Comparison of ENCODE assay signal across 9 cellular contexts in genomic region chr12:92717202-92717601, GRCh38. TPM values are rescaled to one million over a fixed set of nuclear protein-coding genes. Genes with fewer than 3 reads are reported as not detected.
DNase-seq lines count a peak whose midpoint lies in the region; ATAC-seq and TF ChIP-seq lines count a peak whose summit lies in the region.
"Had no signal": no experiment of that assay in that cellular context is flagged by ENCODE, and none has a peak within 500 bp of the region (broad histone marks: within the 10 kb centered on the region; RNA-seq: fewer than 3 reads in every experiment).

No MANE protein-coding gene starts in this region.

- H3K27me3 Mint-ChIP-seq in T-cell, result peaks cover 2 to 3% of the 10 kb centered on the region in 2 donors

- H3K9ac ChIP-seq in liver (ENCODE audit: low read depth in 1 of 2, low read length in 2 of 2), result no peak overlapping the region

- H3K4me1 ChIP-seq in liver (ENCODE audit: control insufficient read depth in 4 of 4, insufficient read depth in 4 of 4, low read length in 3 of 4), result no peaks in the 10 kb centered on the region

- H3K4me3 Mint-ChIP-seq in T-cell, result no peak overlapping the region
- H3K4me3 Mint-ChIP-seq: activated naive CD4-positive, alpha-beta T cell treated with anti-CD3 and anti-CD28 coated beads, Interleukin-2, amount 50 U/mL, for 24 hours had no signal

- no peaks in the 10 kb centered on the region for H3K36me3 Mint-ChIP-seq in T-cell
- H3K36me3 Mint-ChIP-seq: activated naive CD4-positive, alpha-beta T cell treated with anti-CD3 and anti-CD28 coated beads, Interleukin-2, amount 50 U/mL, for 24 hours had no signal

- ATAC-seq in T-cell (replicated peaks in 1 of 4), result no peak

- H3K27ac ChIP-seq in C4-2B (no peak overlapping the region), liver (ENCODE audit: low read depth in 1 of 2, low read length in 2 of 2) (no peak overlapping the region)

- H3K4me3 ChIP-seq in liver (ENCODE audit: low read depth in 1 of 3, low read length in 3 of 3), result no peak overlapping the region

- no peaks in the 10 kb centered on the region for H3K9me3 ChIP-seq in liver (ENCODE audit: control insufficient read depth in 4 of 4, low read length in 3 of 4)

- TF ChIP-seq CTCF in C4-2B (conservative IDR thresholded peaks at IDR 0.05) (peak; percentile 34), liver (IDR thresholded peaks at IDR 0.05; ENCODE audit: low read depth, low read length, missing input control) (peak; percentile 8)

- POLR2A ChIA-PET in T-cell (lab: Charles Lee), result no interaction called here

- no peaks in the 10 kb centered on the region for H3K27me3 ChIP-seq in liver (ENCODE audit: control insufficient read depth in 4 of 4, insufficient read depth in 4 of 4, low read length in 3 of 4)

- DNase-seq in HuH-7 (ENCODE audit: low spot score), result peak; percentile 20
- peak; percentile 73 for DNase-seq in amniotic epithelial cell (ENCODE audit: low read depth)
- DNase-seq in T-cell, result no peak
- no peak for DNase-seq in stimulated activated CD4-positive, alpha-beta T cell treated with anti-CD3 and anti-CD28 coated beads, Interleukin-4, amount 100 ng/mL, for 1 hour
- no peak for DNase-seq in stimulated activated CD4-positive, alpha-beta T cell treated with anti-CD3 and anti-CD28 coated beads, Interleukin-4, amount 100 ng/mL, for 24 hours
- no peak for DNase-seq in kidney glomerular epithelial cell (lab: John Stamatoyannopoulos, UW)

- H3K27ac Mint-ChIP-seq in T-cell, result no peak overlapping the region

- H3K9me3 Mint-ChIP-seq in T-cell, result peaks cover 0 to 7% (median 0%) of the 10 kb centered on the region in 3 donors
- H3K9me3 Mint-ChIP-seq: activated naive CD4-positive, alpha-beta T cell treated with anti-CD3 and anti-CD28 coated beads, Interleukin-2, amount 50 U/mL, for 24 hours had no signal

- H3K36me3 ChIP-seq in liver (ENCODE audit: control insufficient read depth in 4 of 4, insufficient read depth in 3 of 4, low read depth in 1 of 4, low read length in 3 of 4), result no peaks in the 10 kb centered on the region

- WGBS in liver, result 66% methylated on average over 2 of the region's 2 CpGs

- no peaks in the 10 kb centered on the region for H3K4me1 Mint-ChIP-seq in T-cell
- H3K4me1 Mint-ChIP-seq: activated naive CD4-positive, alpha-beta T cell treated with anti-CD3 and anti-CD28 coated beads, Interleukin-2, amount 50 U/mL, for 24 hours had no signal

- CTCF ChIA-PET in T-cell (lab: Charles Lee), result no interaction called here

- peak; percentile 30 to 39 for TF ChIP-seq RAD21 in liver (IDR thresholded peaks at IDR 0.05)

TF ChIP-seq in liver, 16 proteins besides CTCF, POLR2A, EP300 and RAD21:
- TF ChIP-seq HNF4A (conservative IDR thresholded peaks at IDR 0.05), result no peak
- no peak for TF ChIP-seq ATF3 (IDR thresholded peaks at IDR 0.05)
- TF ChIP-seq HNF4G (IDR thresholded peaks at IDR 0.05), result no peak
- no peak for TF ChIP-seq ZBTB33 (IDR thresholded peaks at IDR 0.05)
- no peak for TF ChIP-seq EGR1 (IDR thresholded peaks at IDR 0.05; ENCODE audit: low read depth in 2 of 2)
- TF ChIP-seq FOXA2 (IDR thresholded peaks at IDR 0.05), result no peak
- TF ChIP-seq SP1 (IDR thresholded peaks at IDR 0.05), result no peak
- TF ChIP-seq GABPA (IDR thresholded peaks at IDR 0.05 in 1 of 2, conservative IDR thresholded peaks at IDR 0.05 in 1 of 2), result no peak
- TF ChIP-seq YY1 (IDR thresholded peaks at IDR 0.05), result no peak
- no peak for TF ChIP-seq REST (IDR thresholded peaks at IDR 0.05)
- no peak for TF ChIP-seq FOXA1 (IDR thresholded peaks at IDR 0.05)
- TF ChIP-seq JUND (IDR thresholded peaks at IDR 0.05), result no peak
- TF ChIP-seq RXRA (IDR thresholded peaks at IDR 0.05), result no peak
- TF ChIP-seq TAF1 (conservative IDR thresholded peaks at IDR 0.05), result no peak
- no peak for TF ChIP-seq MAX (IDR thresholded peaks at IDR 0.05)
- no peak for TF ChIP-seq NR2F2 (IDR thresholded peaks at IDR 0.05)

RNA-seq across cellular contexts. Expression of gene PLEKHG7, which starts 14.4 kb away (rescaled TPM):
- under 1 TPM; 0.17 to 0.28 TPM for total RNA-seq in liver
- polyA plus RNA-seq in liver, result under 1 TPM; 0.08 TPM
- total RNA-seq in T-cell, result under 1 TPM in 3 of 5 donors, not detected in 2; 0.13 to 0.30 (median 0.19) TPM

Comparison
In these comparisons a context has a peak if more than half of its experiments do, and no peak if none do; other contexts are left out.
1. DNase-seq: peak in HuH-7 (single experiment) and amniotic epithelial cell (single experiment); none in T-cell (0 of 34), stimulated activated CD4-positive, alpha-beta T cell treated with anti-CD3 and anti-CD28 coated beads, Interleukin-4, amount 100 ng/mL, for 1 hour (single experiment), stimulated activated CD4-positive, alpha-beta T cell treated with anti-CD3 and anti-CD28 coated beads, Interleukin-4, amount 100 ng/mL, for 24 hours (single experiment) and kidney glomerular epithelial cell (single experiment).